ENCODE assay signal across 31 cellular contexts in genomic region chr16:5722220-5722619, GRCh38.
"Had no signal": no experiment of that assay in that cellular context is flagged by ENCODE, and none has a peak within 500 bp of the region (broad histone marks: within the 10 kb centered on the region; RNA-seq: fewer than 3 reads in every experiment).

No MANE protein-coding gene starts in this region.

- H3K9me3 ChIP-seq: MG63, SJSA1 had no signal

- H3K4me1 ChIP-seq: SJSA1 had no signal

- H3K4me3 ChIP-seq: MG63, PC-9, SJSA1, SK-N-MC had no signal

- DNase-seq: Kasumi-1, MG63, NCI-H1048, NCI-H1092 treated with DMSO at 0.1 percent for 48 hours, NCI-H1105 treated with DMSO at 0.1 percent for 48 hours, NCI-H1417, NCI-H1436, NCI-H146, NCI-H1694, NCI-H187, NCI-H1930, NCI-H2029 treated with DMSO at 0.1 percent for 48 hours, NCI-H2081 treated with DMSO at 0.1 percent for 48 hours, NCI-H2107, NCI-H2171, NCI-H226, NCI-H446 treated with DMSO at 0.1 percent for 48 hours, NCI-H510A, NCI-H524, NCI-H526, NCI-H774, PC-9, SHP77, SIG-M5, T-cell, T-helper 17 cell had no signal

- H3K36me3 ChIP-seq: MG63, SJSA1 had no signal

- H3K27me3 ChIP-seq: SJSA1 had no signal

- H3K27ac ChIP-seq: PC-9, RWPE1, SJSA1, SK-N-MC had no signal

- H3K4me2 ChIP-seq: PC-9 had no signal

- ATAC-seq: Panc1, Right ventricle myocardium inferior, T-cell, T-helper 17 cell had no signal

- H2AFZ ChIP-seq: PC-9 had no signal
